23 cellular contexts compared by ENCODE assay signal in genomic region chr2:11040992-11041391, GRCh38.
"Had no signal": no experiment of that assay in that cellular context is flagged by ENCODE, and none has a peak within 500 bp of the region (broad histone marks: within the 10 kb centered on the region; RNA-seq: fewer than 3 reads in every experiment).

No MANE protein-coding gene starts in this region.

- DNase-seq: colonic mucosa; effector CD8-positive, alpha-beta T cell; erythroblast; esophagus squamous epithelium; foreskin melanocyte; glutamatergic neuron; heart right ventricle; hippocampal formation; left ventricle myocardium superior; naive B cell; stimulated activated CD4-positive, alpha-beta T cell treated with anti-CD3 and anti-CD28 coated beads, Interleukin-12 subunit alpha, Interleukin-12 subunit beta, amount 100 ng/mL, for 4 hours; stimulated activated CD4-positive, alpha-beta T cell treated with anti-CD3 and anti-CD28 coated beads, Interleukin-1b, Interleukin-23, amount 100 ng/mL, for 48 hours; stimulated activated CD4-positive, alpha-beta T cell treated with anti-CD3 and anti-CD28 coated beads, Interleukin-4, amount 100 ng/mL, for 1 hour; stimulated activated CD8-positive, alpha-beta memory T cell treated with anti-CD3 and anti-CD28 coated beads, Interleukin-4, amount 100 ng/mL, for 48 hours; stimulated activated naive CD4-positive, alpha-beta T cell treated with Interleukin-2 at 50 U/mL for 16 hours; stomach; thyroid gland had no signal

- H3K27ac Mint-ChIP-seq: dendritic cell treated with granulocyte-macrophage colony-stimulating factor and Interleukin-4, amounts not matched to agents 40 ng/mL and 50 ng/mL, for 4 days; memory B cell; naive B cell; natural killer cell treated with Interleukin-12 subunit alpha and Interleukin-12 subunit beta and Interleukin-15 and Interleukin-18, amount 100 ng/mL, for 72 hours; neural progenitor cell; type B pancreatic cell had no signal

- H3K4me1 Mint-ChIP-seq: memory B cell, naive B cell, neural progenitor cell had no signal

- H3K4me3 Mint-ChIP-seq: dendritic cell treated with granulocyte-macrophage colony-stimulating factor and Interleukin-4, amounts not matched to agents 40 ng/mL and 50 ng/mL, for 4 days; memory B cell; naive B cell; natural killer cell treated with Interleukin-12 subunit alpha and Interleukin-12 subunit beta and Interleukin-15 and Interleukin-18, amount 100 ng/mL, for 72 hours; neural progenitor cell; type B pancreatic cell had no signal

- H3K36me3 Mint-ChIP-seq: neural progenitor cell, type B pancreatic cell had no signal

- ATAC-seq: heart right ventricle; left ventricle myocardium superior; natural killer cell treated with Interleukin-12 subunit alpha and Interleukin-12 subunit beta and Interleukin-15 and Interleukin-18, amount 100 ng/mL, for 72 hours; sciatic nerve had no signal
